In the genomic region with DNA sequence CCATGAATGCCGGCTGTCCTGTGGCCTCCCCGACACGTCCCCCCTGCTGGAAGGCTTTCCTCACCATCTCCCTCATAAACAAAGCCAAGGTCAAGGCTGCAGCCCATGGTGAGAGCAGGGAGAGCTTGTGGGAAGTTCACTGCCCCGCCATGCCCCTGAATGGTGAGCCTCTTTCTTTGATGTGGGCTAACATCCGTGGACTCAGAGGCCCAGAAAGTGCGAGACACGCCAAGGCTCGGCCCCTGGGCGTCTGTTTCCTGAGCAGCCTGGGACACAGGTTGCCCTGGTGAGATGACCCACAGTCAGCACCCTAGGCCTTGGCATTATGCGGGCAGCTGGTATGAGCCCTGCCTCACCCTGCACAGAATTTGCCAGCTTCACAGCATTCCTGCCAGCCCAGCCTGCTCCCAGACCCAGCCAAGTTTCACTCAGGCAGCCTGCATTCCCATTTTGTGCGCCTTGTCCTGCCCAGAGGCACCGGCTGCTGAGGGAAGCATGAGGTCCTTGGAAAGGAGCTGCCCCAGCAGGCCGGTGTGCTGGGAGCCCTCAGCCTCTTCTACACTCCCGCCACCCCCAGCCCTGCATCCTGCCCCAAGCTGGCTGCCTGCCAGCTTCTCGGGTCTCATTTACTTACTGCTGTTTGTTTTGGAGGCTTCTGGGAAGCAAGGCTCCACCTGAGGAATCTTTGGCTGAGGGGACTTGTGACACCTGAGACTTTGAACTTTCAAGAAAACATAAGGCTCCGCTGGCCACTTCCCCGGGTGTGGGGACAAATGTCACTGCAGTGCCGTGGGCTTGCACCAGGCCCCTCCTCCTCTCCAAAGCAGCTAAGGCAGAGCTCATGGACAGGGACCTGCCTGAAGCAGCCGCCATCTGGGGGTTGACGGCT, we compare ENCODE assay signal across 8 cellular contexts. TPM values are rescaled to one million over a fixed set of nuclear protein-coding genes. Genes with fewer than 3 reads are reported as not detected.
A peak's percentile ranks its signal among the peaks of the same experiment; 100 is the strongest.
DNase-seq lines count a peak whose midpoint lies in the region; ATAC-seq, FAIRE-seq and TF ChIP-seq lines count a peak whose summit lies in the region.

No MANE protein-coding gene starts in this region.

- H3K9me3 ChIP-seq in astrocyte (ENCODE audit: insufficient read depth, low read depth, low read length) (no peaks in the 10 kb centered on the region), right lobe of liver (no peaks in the 10 kb centered on the region)

- no peaks in the 10 kb centered on the region for H3K9me3 Mint-ChIP-seq in astrocyte (ENCODE audit: unreplicated experiment)

- no peak overlapping the region for H2AFZ ChIP-seq in astrocyte (ENCODE audit: low read depth, low read length)

- peaks cover 22% of the 10 kb centered on the region for H3K4me1 Mint-ChIP-seq in astrocyte (ENCODE audit: low read depth, unreplicated experiment)

- TF ChIP-seq POLR2A in right lobe of liver (IDR thresholded peaks at IDR 0.05), result no peak

- no peaks in the 10 kb centered on the region for H4K20me1 ChIP-seq in astrocyte (ENCODE audit: insufficient read depth, low read length)

- no peak for FAIRE-seq in astrocyte (lab: Jason Lieb, UNC)

- peaks cover 3% of the 10 kb centered on the region for H3K27me3 Mint-ChIP-seq in astrocyte (ENCODE audit: low read depth, unreplicated experiment)

- peaks cover 23% of the 10 kb centered on the region for H3K4me1 ChIP-seq in astrocyte (ENCODE audit: insufficient read depth, low read length)
- peaks cover 0 to 57% (median 12%) of the 10 kb centered on the region in 4 donors for H3K4me1 ChIP-seq in right lobe of liver

- DNase-seq in EH (ENCODE audit: low read depth) (peak; percentile 24), NCI-H345 (lab: John Stamatoyannopoulos, UW) (peak; percentile 73), astrocyte (ENCODE audit: low read depth) (no peak), right lobe of liver (peak; percentile 64 to 89 (median 85)), foreskin melanocyte (no peak)
- DNase-seq in effector CD8-positive, alpha-beta T cell (lab: John Stamatoyannopoulos, UW), result no peak

- H3K27ac ChIP-seq in astrocyte (ENCODE audit: low read depth, low read length) (no peak overlapping the region), right lobe of liver (peak overlapping the region; percentile 58 to 74 (median 70))

- H3K79me2 ChIP-seq in astrocyte (ENCODE audit: insufficient read depth, low read length), result no peaks in the 10 kb centered on the region

- no peaks in the 10 kb centered on the region for H3K36me3 ChIP-seq in astrocyte (ENCODE audit: insufficient read depth, low read length)
- H3K36me3 ChIP-seq in right lobe of liver, result no peaks in the 10 kb centered on the region

- intact Hi-C loops in right lobe of liver (cut with DNase I), result no loop called here

- no peak for TF ChIP-seq CTCF in astrocyte (IDR thresholded peaks at IDR 0.05; ENCODE audit: insufficient read depth, low read depth, low read length)
- TF ChIP-seq CTCF in right lobe of liver (IDR thresholded peaks at IDR 0.05), result no peak

- ATAC-seq in right lobe of liver (peak; percentile 66 to 90 (median 80)), GM21367 (IDR thresholded peaks at IDR 0.05; ENCODE audit: unreplicated experiment) (no peak)
- ATAC-seq in activated CD4-positive, CD25-positive, alpha-beta regulatory T cell treated with anti-CD3 and anti-CD28 coated beads, Interleukin-2, amount 50 U/mL, for 24 hours, result no peak

- H3K27ac Mint-ChIP-seq in astrocyte (ENCODE audit: unreplicated experiment), result no peak overlapping the region

- H3K9ac ChIP-seq in astrocyte (ENCODE audit: low read length), result no peak overlapping the region

- no peaks in the 10 kb centered on the region for H3K27me3 ChIP-seq in astrocyte (ENCODE audit: insufficient read depth, low read length)
- no peaks in the 10 kb centered on the region for H3K27me3 ChIP-seq in right lobe of liver

- H3K4me3 ChIP-seq in astrocyte (ENCODE audit: insufficient read depth, low read depth, low read length), result no peak overlapping the region
- no peak overlapping the region for H3K4me3 ChIP-seq in right lobe of liver

- no peak overlapping the region for H3K4me3 Mint-ChIP-seq in astrocyte (ENCODE audit: unreplicated experiment)

- WGBS in right lobe of liver (ENCODE audit: insufficient coverage, low coverage, low lambda C conversion rate, missing lambda C conversion rate), result 6% methylated on average over 5 of the region's 20 CpGs

- H3K36me3 Mint-ChIP-seq in astrocyte (ENCODE audit: low read depth, unreplicated experiment), result no peaks in the 10 kb centered on the region

- peak overlapping the region; percentile 34 for H3K4me2 ChIP-seq in astrocyte (ENCODE audit: low read length)

RNA-seq across cellular contexts. Expression of a gene that starts 31.9 kb away (rescaled TPM):
- total RNA-seq in astrocyte (1.4 and 1.6 TPM in 2 replicates), right lobe of liver (under 1 TPM in 5 of 6 experiments, not detected in 1; 0.22 to 0.80 (median 0.50) TPM)

Comparison
In these comparisons a context has a peak if more than half of its experiments do, and no peak if none do; other contexts are left out.
1. DNase-seq: peak in EH (single experiment), NCI-H345 (single experiment) and right lobe of liver (3 of 3); none in astrocyte (single experiment), foreskin melanocyte (single experiment) and effector CD8-positive, alpha-beta T cell (single experiment).
2. ATAC-seq: peak in right lobe of liver (4 of 4); none in GM21367 (single experiment) and activated CD4-positive, CD25-positive, alpha-beta regulatory T cell treated with anti-CD3 and anti-CD28 coated beads, Interleukin-2, amount 50 U/mL, for 24 hours (0 of 2).